In the genomic region with DNA sequence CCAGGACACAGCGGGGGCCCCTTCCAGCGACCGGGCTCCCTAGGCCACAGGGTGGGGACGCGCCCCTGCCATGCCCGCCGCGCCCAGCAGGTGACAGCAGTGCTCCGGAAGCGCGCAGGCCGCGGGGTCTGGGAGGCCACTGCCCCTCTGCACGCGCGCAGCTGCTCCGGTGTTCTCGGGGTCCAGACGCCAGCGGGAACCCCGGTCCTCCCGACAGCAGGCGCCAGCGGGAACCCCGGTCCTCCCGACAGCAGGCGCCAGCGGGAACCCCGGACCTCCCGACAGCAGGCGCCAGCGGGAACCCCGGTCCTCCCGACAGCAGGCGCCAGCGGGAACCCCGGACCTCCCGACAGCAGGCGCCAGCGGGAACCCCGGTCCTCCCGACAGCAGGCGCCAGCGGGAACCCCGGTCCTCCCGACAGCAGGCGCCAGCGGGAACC, we compare ENCODE assay signal across 2 cellular contexts.
TF ChIP-seq lines count a peak whose summit lies in the region.

No MANE protein-coding gene starts in this region.

TF ChIP-seq in GM12891, 5 proteins besides CTCF, POLR2A, EP300 and RAD21:
- peak; percentile 13 for TF ChIP-seq PAX5 (IDR thresholded peaks at IDR 0.05; ENCODE audit: insufficient read depth, low read length, severe bottlenecking)

TF ChIP-seq in GM12878, 131 proteins besides CTCF, POLR2A, EP300 and RAD21:
- peak; percentile 32; the same call in 1 of the 2 replicates for TF ChIP-seq ZNF24 (IDR thresholded peaks at IDR 0.05)
- TF ChIP-seq MYC (IDR thresholded peaks at IDR 0.05; ENCODE audit: insufficient read depth, insufficient read length, insufficient replicate concordance, low read length, severe bottlenecking), result peak; percentile 21
- TF ChIP-seq EED (IDR thresholded peaks at IDR 0.05; ENCODE audit: low read depth), result peak; percentile 51; the same call in 1 of the 2 replicates
- TF ChIP-seq TCF3 (IDR thresholded peaks at IDR 0.05; ENCODE audit: borderline replicate concordance, insufficient read depth, low read depth, low read length), result 0 out of 2 replicates have a peak, but pooled peaks have one; percentile 72
- peak; percentile 44; the same call in 1 of the 2 replicates for TF ChIP-seq DPF2 (IDR thresholded peaks at IDR 0.05)
- peak; percentile 11; the same call in 1 of the 2 replicates for TF ChIP-seq GATAD2B (conservative IDR thresholded peaks at IDR 0.05; ENCODE audit: low read depth)
- TF ChIP-seq TCF12 (IDR thresholded peaks at IDR 0.05; ENCODE audit: low read depth, low read length), result peak; percentile 81
- TF ChIP-seq BACH1 (IDR thresholded peaks at IDR 0.05; ENCODE audit: borderline replicate concordance), result peak; percentile 64
- TF ChIP-seq RELA (IDR thresholded peaks at IDR 0.05; ENCODE audit: borderline replicate concordance, partially characterized antibody), result peak; percentile 24
- TF ChIP-seq YY1 (IDR thresholded peaks at IDR 0.05; ENCODE audit: low read depth, low read length), result peak; percentile 85
- TF ChIP-seq ZSCAN29 (IDR thresholded peaks at IDR 0.05), result 0 out of 2 replicates have a peak, but pooled peaks have one; percentile 51
- TF ChIP-seq BHLHE40 (IDR thresholded peaks at IDR 0.05; ENCODE audit: borderline replicate concordance in 1 of 2, low read depth in 2 of 2, low read length in 1 of 2), result peak; percentile 79 to 89
- TF ChIP-seq IKZF1 (conservative IDR thresholded peaks at IDR 0.05), result peak; percentile 37
- 0 out of 2 replicates have a peak, but pooled peaks have one; percentile 3 for TF ChIP-seq NRF1 (conservative IDR thresholded peaks at IDR 0.05; ENCODE audit: low read depth, low read length)
- TF ChIP-seq NR2F1 (conservative IDR thresholded peaks at IDR 0.05), result peak; percentile 63
- peak; percentile 72; the same call in 1 of the 2 replicates for TF ChIP-seq PAX5 (IDR thresholded peaks at IDR 0.05; ENCODE audit: borderline replicate concordance, low read depth, low read length)
- TF ChIP-seq SMARCA5 (IDR thresholded peaks at IDR 0.05), result peak; percentile 62; the same call in 1 of the 2 replicates
- TF ChIP-seq, protein P1, sequence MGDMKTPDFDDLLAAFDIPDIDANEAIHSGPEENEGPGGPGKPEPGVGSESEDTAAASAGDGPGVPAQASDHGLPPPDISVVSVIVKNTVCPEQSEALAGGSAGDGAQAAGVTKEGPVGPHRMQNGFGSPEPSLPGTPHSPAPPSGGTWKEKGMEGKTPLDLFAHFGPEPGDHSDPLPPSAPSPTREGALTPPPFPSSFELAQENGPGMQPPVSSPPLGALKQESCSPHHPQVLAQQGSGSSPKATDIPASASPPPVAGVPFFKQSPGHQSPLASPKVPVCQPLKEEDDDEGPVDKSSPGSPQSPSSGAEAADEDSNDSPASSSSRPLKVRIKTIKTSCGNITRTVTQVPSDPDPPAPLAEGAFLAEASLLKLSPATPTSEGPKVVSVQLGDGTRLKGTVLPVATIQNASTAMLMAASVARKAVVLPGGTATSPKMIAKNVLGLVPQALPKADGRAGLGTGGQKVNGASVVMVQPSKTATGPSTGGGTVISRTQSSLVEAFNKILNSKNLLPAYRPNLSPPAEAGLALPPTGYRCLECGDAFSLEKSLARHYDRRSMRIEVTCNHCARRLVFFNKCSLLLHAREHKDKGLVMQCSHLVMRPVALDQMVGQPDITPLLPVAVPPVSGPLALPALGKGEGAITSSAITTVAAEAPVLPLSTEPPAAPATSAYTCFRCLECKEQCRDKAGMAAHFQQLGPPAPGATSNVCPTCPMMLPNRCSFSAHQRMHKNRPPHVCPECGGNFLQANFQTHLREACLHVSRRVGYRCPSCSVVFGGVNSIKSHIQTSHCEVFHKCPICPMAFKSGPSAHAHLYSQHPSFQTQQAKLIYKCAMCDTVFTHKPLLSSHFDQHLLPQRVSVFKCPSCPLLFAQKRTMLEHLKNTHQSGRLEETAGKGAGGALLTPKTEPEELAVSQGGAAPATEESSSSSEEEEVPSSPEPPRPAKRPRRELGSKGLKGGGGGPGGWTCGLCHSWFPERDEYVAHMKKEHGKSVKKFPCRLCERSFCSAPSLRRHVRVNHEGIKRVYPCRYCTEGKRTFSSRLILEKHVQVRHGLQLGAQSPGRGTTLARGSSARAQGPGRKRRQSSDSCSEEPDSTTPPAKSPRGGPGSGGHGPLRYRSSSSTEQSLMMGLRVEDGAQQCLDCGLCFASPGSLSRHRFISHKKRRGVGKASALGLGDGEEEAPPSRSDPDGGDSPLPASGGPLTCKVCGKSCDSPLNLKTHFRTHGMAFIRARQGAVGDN (IDR thresholded peaks at IDR 0.05), result 0 out of 2 replicates have a peak, but pooled peaks have one; percentile 14
- TF ChIP-seq SMC3 (IDR thresholded peaks at IDR 0.05; ENCODE audit: borderline replicate concordance, low read length), result peak; percentile 94
- peak; percentile 42; the same call in 1 of the 2 replicates for TF ChIP-seq RB1 (IDR thresholded peaks at IDR 0.05; ENCODE audit: borderline replicate concordance)
- TF ChIP-seq, protein P2, sequence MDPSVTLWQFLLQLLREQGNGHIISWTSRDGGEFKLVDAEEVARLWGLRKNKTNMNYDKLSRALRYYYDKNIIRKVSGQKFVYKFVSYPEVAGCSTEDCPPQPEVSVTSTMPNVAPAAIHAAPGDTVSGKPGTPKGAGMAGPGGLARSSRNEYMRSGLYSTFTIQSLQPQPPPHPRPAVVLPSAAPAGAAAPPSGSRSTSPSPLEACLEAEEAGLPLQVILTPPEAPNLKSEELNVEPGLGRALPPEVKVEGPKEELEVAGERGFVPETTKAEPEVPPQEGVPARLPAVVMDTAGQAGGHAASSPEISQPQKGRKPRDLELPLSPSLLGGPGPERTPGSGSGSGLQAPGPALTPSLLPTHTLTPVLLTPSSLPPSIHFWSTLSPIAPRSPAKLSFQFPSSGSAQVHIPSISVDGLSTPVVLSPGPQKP (IDR thresholded peaks at IDR 0.05; ENCODE audit: low read depth, low read length), result peak; percentile 22; the same call in 1 of the 2 replicates
- TF ChIP-seq, protein P3, sequence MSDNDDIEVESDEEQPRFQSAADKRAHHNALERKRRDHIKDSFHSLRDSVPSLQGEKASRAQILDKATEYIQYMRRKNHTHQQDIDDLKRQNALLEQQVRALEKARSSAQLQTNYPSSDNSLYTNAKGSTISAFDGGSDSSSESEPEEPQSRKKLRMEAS (IDR thresholded peaks at IDR 0.05; ENCODE audit: low read depth, low read length), result peak; percentile 58; the same call in 1 of the 2 replicates
- peak; percentile 48; the same call in 1 of the 2 replicates for TF ChIP-seq MXI1 (IDR thresholded peaks at IDR 0.05; ENCODE audit: low read depth, low read length)
